Comparison of ENCODE assay signal across 9 cellular contexts in genomic region chr4:112540695-112541094, GRCh38. TPM values are rescaled to one million over a fixed set of nuclear protein-coding genes. Genes with fewer than 3 reads are reported as not detected.
"Had no signal": no experiment of that assay in that cellular context is flagged by ENCODE, and none has a peak within 500 bp of the region (broad histone marks: within the 10 kb centered on the region; RNA-seq: fewer than 3 reads in every experiment).

No MANE protein-coding gene starts in this region.

- H3K9ac ChIP-seq: GM23248 had no signal

- H3K4me1 ChIP-seq: HAP-1 had no signal

- ATAC-seq: GM23338, HCT116 had no signal

- DNase-seq: GM23248, GOT3, H7, H9, HCEC 1CT, HFFc6 had no signal

- H3K4me2 ChIP-seq: GM23338 had no signal

- H3K27ac ChIP-seq: GM23248 had no signal

- H3K4me3 ChIP-seq: GM23248, GM23338, HAP-1 had no signal

- H2AFZ ChIP-seq: GM23248, GM23338 had no signal

- H3K9me3 ChIP-seq: HAP-1 had no signal

RNA-seq across cellular contexts. Expression of gene NEUROG2, which starts 24.7 kb away (rescaled TPM):
- polyA plus RNA-seq: GM23248, GM23338 had no signal
